12 cellular contexts compared by ENCODE assay signal in genomic region chr6:31614674-31615578, GRCh38. TPM values are rescaled to one million over a fixed set of nuclear protein-coding genes. Genes with fewer than 3 reads are reported as not detected.
A peak's percentile ranks its signal among the peaks of the same experiment; 100 is the strongest.
DNase-seq lines count a peak whose midpoint lies in the region; ATAC-seq and TF ChIP-seq lines count a peak whose summit lies in the region.
"Had no signal": no experiment of that assay in that cellular context is flagged by ENCODE, and none has a peak within 500 bp of the region (broad histone marks: within the 10 kb centered on the region; RNA-seq: fewer than 3 reads in every experiment).

TSS of gene AIF1 (plus strand) at chr6:31615234. CDS start at chr6:31615330, 96 bp downstream.

- peak within 1 kb of the TSS; percentile 79 to 94 (median 90) for H3K27ac Mint-ChIP-seq in naive thymus-derived CD4-positive, alpha-beta T cell

- BruUV-seq in A673 (replicated peaks; lab: Mats Ljungman, UMichigan): no TSS peak

- peaks cover 0 to 12% (median 0%) of the 10 kb centered on the region in 5 donors for H3K36me3 Mint-ChIP-seq in naive thymus-derived CD4-positive, alpha-beta T cell

- POLR2A ChIA-PET in A673 (lab: Charles Lee; ENCODE audit: low non-redundant PET): no interaction called here
- POLR2A ChIA-PET in naive thymus-derived CD4-positive, alpha-beta T cell (lab: Charles Lee): interaction anchor here (0.5 to 66.4 kb wide), 6 partner anchors 12 to 112 kb away, joined by 3 to 3078 read pairs (median 10); partner anchors contain the start of genes ATP6V1G2, BAG6, DDX39B and LST1

- intact Hi-C loops in A673 (cut with micrococcal nuclease; ENCODE audit: unreplicated experiment): loop anchor here (1.0 kb wide), 1 partner anchor 31 kb away; no protein-coding TSS in a partner anchor
- intact Hi-C loops in naive thymus-derived CD4-positive, alpha-beta T cell (cut with micrococcal nuclease): no loop called here

- H3K4me2 ChIP-seq in Karpas-422 (ENCODE audit: low read depth, low read length, poor library complexity, severe bottlenecking): no peak within 1 kb of the TSS

- H3K4me1 Mint-ChIP-seq in naive thymus-derived CD4-positive, alpha-beta T cell: peaks cover 23 to 49% (median 42%) of the 10 kb centered on the region in 7 donors

- H3K79me2 ChIP-seq in Karpas-422 (ENCODE audit: low read length): no peaks in the 10 kb centered on the region

- CTCF ChIA-PET in A673 (lab: Charles Lee): no interaction called here
- CTCF ChIA-PET in naive thymus-derived CD4-positive, alpha-beta T cell (lab: Charles Lee): interaction anchor here (3.3 kb wide), 1 partner anchor 18 kb away, joined by 26 read pairs; no protein-coding TSS in a partner anchor

- H3K4me1 ChIP-seq in A673 (ENCODE audit: insufficient read depth, low read length, poor library complexity, severe bottlenecking) (peaks cover 11% of the 10 kb centered on the region), Karpas-422 (ENCODE audit: low read length) (peaks cover 30% of the 10 kb centered on the region)
- H3K4me1 ChIP-seq in naive thymus-derived CD4-positive, alpha-beta T cell (ENCODE audit: control insufficient read depth in 2 of 2, insufficient read depth in 2 of 2, low read length in 2 of 2): peaks cover 3 to 26% of the 10 kb centered on the region in 2 donors

- peak within 1 kb of the TSS; percentile 53; the same call in 1 of the 2 replicates for H2AFZ ChIP-seq in Karpas-422 (ENCODE audit: low read length)

- H3K27ac ChIP-seq in A673 (ENCODE audit: low read depth, low read length, poor library complexity, severe bottlenecking): peak within 1 kb of the TSS; percentile 14
- no peak within 1 kb of the TSS for H3K27ac ChIP-seq in Karpas-422 (ENCODE audit: low read length)
- H3K27ac ChIP-seq in caudate nucleus (ENCODE audit: low read depth, low read length): peak within 1 kb of the TSS; percentile 46
- H3K27ac ChIP-seq in naive thymus-derived CD4-positive, alpha-beta T cell (ENCODE audit: low read depth, low read length): peak within 1 kb of the TSS; percentile 70

- ATAC-seq in naive thymus-derived CD4-positive, alpha-beta T cell: no peak
- ATAC-seq in GM21529 (IDR thresholded peaks at IDR 0.05; ENCODE audit: unreplicated experiment): no peak
- ATAC-seq in GM21367 (IDR thresholded peaks at IDR 0.05; ENCODE audit: unreplicated experiment): no peak
- ATAC-seq: HCT116 had no signal

- H3K4me3 Mint-ChIP-seq in naive thymus-derived CD4-positive, alpha-beta T cell: peak within 1 kb of the TSS; percentile 77 to 91 (median 86)

- peak within 1 kb of the TSS; percentile 42 for H3K9ac ChIP-seq in Karpas-422 (ENCODE audit: low read length)

- H3K36me3 ChIP-seq in A673 (ENCODE audit: insufficient read depth, low read length, poor library complexity, severe bottlenecking) (no peaks in the 10 kb centered on the region), Karpas-422 (ENCODE audit: insufficient read depth, low read length) (no peaks in the 10 kb centered on the region)
- H3K36me3 ChIP-seq in naive thymus-derived CD4-positive, alpha-beta T cell (ENCODE audit: control insufficient read depth in 2 of 3, insufficient read depth in 3 of 3, low read length in 3 of 3): no peaks in the 10 kb centered on the region

- no peaks in the 10 kb centered on the region for H3K9me2 ChIP-seq in Karpas-422 (replicated peaks; ENCODE audit: insufficient read depth, low read length)

- no peak within 1 kb of the TSS for H3K4me3 ChIP-seq in A673 (ENCODE audit: low read depth, low read length, poor library complexity, severe bottlenecking)
- no peak within 1 kb of the TSS for H3K4me3 ChIP-seq in Karpas-422 (ENCODE audit: low read length)
- H3K4me3 ChIP-seq in naive thymus-derived CD4-positive, alpha-beta T cell (ENCODE audit: low read length): peak within 1 kb of the TSS; percentile 59

- H4K20me1 ChIP-seq in Karpas-422 (ENCODE audit: insufficient read depth, low read depth, low read length): no peaks in the 10 kb centered on the region

- H3K27me3 ChIP-seq in A673 (replicated peaks; ENCODE audit: insufficient read depth, low read depth, low read length, poor library complexity) (no peaks in the 10 kb centered on the region), Karpas-422 (ENCODE audit: low read length) (no peaks in the 10 kb centered on the region)
- no peaks in the 10 kb centered on the region for H3K27me3 ChIP-seq in naive thymus-derived CD4-positive, alpha-beta T cell (ENCODE audit: control insufficient read depth in 2 of 2, insufficient read depth in 2 of 2, low read length in 2 of 2)

- peaks cover 0 to 3% (median 0%) of the 10 kb centered on the region in 5 donors for H3K27me3 Mint-ChIP-seq in naive thymus-derived CD4-positive, alpha-beta T cell

- DNase-seq in A673 (ENCODE audit: low spot score) (no peak), Karpas-422 (peak; percentile 27), caudate nucleus (lab: John Stamatoyannopoulos, UW) (no peak), cortex of kidney (lab: John Stamatoyannopoulos, UW) (no peak)
- DNase-seq in naive thymus-derived CD4-positive, alpha-beta T cell: no peak
- no peak for DNase-seq in stimulated activated CD4-positive, alpha-beta T cell treated with anti-CD3 and anti-CD28 coated beads, Interleukin-2, amount 100 ng/mL, for 48 hours
- DNase-seq: DMS153; NCI-H510A treated with DMSO at 0.1 percent for 48 hours; stimulated activated naive CD4-positive, alpha-beta T cell treated with Interleukin-2 at 50 U/mL for 16 hours had no signal

- H3K9me3 ChIP-seq in A673 (ENCODE audit: low read depth, low read length, poor library complexity, severe bottlenecking): no peaks in the 10 kb centered on the region
- no peaks in the 10 kb centered on the region for H3K9me3 ChIP-seq in Karpas-422 (ENCODE audit: low read length)
- H3K9me3 ChIP-seq in naive thymus-derived CD4-positive, alpha-beta T cell (ENCODE audit: control insufficient read depth in 2 of 3, low read length in 3 of 3): no peaks in the 10 kb centered on the region

- TF ChIP-seq CTCF in A673 (conservative IDR thresholded peaks at IDR 0.05; ENCODE audit: low read depth, low read length): no peak

- H3K9me3 Mint-ChIP-seq in naive thymus-derived CD4-positive, alpha-beta T cell: peaks cover 0 to 1% (median 0%) of the 10 kb centered on the region in 11 donors

RNA-seq across cellular contexts. Expression of gene AIF1, which starts in this region (rescaled TPM):
- total RNA-seq in A673 (2021): 0.64 and 0.68 TPM in 2 replicates
- total RNA-seq in Karpas-422 (2014; rRNA removed; shearing (Covaris generic); ENCODE audit: low replicate concordance): 0.76 TPM in 1 of 2 replicates, not detected in the other
- total RNA-seq in naive thymus-derived CD4-positive, alpha-beta T cell: 100 to 1,000 TPM in 1 of 5 experiments, 10 to 100 TPM in 4; 33.1 to 160 (median 62.0) TPM
- polyA plus RNA-seq in naive thymus-derived CD4-positive, alpha-beta T cell: 100 to 1,000 TPM; 140 to 182 TPM

Comparison
In these comparisons a context has a peak if more than half of its experiments do, and no peak if none do; other contexts are left out.
1. RNA of gene AIF1 (total RNA-seq): 33.1 to 160 TPM in naive thymus-derived CD4-positive, alpha-beta T cell; 0.64 to 0.68 TPM in A673 and 0.76 TPM in Karpas-422; every median in the first group is over 10 times any median in the second.
2. Peak in DNase-seq and H3K9ac ChIP-seq in Karpas-422; RNA of the gene not detected or under 1 TPM.